Comparison of ENCODE assay signal across 19 cellular contexts in the genomic region with DNA sequence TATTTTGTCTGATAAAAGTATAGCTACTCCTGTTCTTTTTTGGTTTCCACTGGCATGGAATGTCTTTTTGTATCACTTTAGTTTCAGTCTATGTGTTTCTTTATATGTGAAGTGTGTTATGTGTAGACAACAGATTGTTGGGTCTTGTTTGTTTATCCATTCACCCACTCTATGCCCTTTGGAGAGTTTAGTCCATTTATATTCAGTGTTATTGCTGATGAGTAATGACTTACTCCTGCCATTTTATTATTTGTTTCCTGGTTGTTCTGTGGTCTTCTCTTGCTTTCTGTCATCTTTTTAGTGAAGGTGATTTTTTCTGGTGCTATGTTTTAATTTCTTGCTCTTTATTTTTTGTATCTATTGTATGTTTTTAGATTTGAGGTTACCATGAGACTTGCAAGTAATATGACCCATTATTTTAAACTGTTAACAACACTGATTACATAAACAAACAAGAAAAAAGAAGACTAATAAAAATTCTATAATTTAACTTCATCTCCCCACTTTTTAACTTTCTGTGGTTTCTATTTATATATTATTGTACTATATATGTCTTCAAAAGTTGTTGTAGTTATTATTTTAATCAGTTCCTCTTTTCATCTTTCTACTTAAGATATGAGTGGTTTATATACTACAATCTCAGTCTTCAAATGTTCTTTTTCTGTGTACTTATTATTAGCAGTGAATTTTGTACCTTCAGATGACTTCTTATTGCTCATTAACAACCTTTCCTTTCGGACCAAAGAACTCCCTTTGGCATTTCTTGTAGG.
A peak's percentile ranks its signal among the peaks of the same experiment; 100 is the strongest.
DNase-seq lines count a peak whose midpoint lies in the region; ATAC-seq and TF ChIP-seq lines count a peak whose summit lies in the region.
"Had no signal": no experiment of that assay in that cellular context is flagged by ENCODE, and none has a peak within 500 bp of the region (broad histone marks: within the 10 kb centered on the region; RNA-seq: fewer than 3 reads in every experiment).

No MANE protein-coding gene starts in this region.

- no peak for ATAC-seq in activated T-cell treated with anti-CD3 and anti-CD28 coated beads, Interleukin-2, amount 50 U/mL, for 72 hours (replicated peaks in 1 of 2)
- ATAC-seq in GM21786 (IDR thresholded peaks at IDR 0.05; ENCODE audit: unreplicated experiment) = peak; percentile 68
- peak; percentile 44 for ATAC-seq in HG03439 (IDR thresholded peaks at IDR 0.05; ENCODE audit: unreplicated experiment)
- no peak for ATAC-seq in gastrocnemius medialis
- ATAC-seq in aorta (ENCODE audit: low FRiP score) = no peak
- ATAC-seq: activated T-cell treated with anti-CD3 and anti-CD28 coated beads, Interleukin-2, amount 50 U/mL, for 4 hours; heart left ventricle; left cardiac atrium had no signal

- TF ChIP-seq CTCF in gastrocnemius medialis (IDR thresholded peaks at IDR 0.05 in 4 of 5, conservative IDR thresholded peaks at IDR 0.05 in 1 of 5) = no peak

- no peaks in the 10 kb centered on the region for H3K9me3 Mint-ChIP-seq in activated T-cell treated with anti-CD3 and anti-CD28 coated beads, Interleukin-2, amount 50 U/mL, for 72 hours
- H3K9me3 Mint-ChIP-seq in activated naive CD8-positive, alpha-beta T cell treated with anti-CD3 and anti-CD28 coated beads for 36 hours = no peaks in the 10 kb centered on the region
- H3K9me3 Mint-ChIP-seq: activated CD4-positive, alpha-beta T cell treated with anti-CD3 and anti-CD28 coated beads, Interleukin-2, amount 10 ng/mL, durations not matched to agents 7 days and 5 days; activated T-cell treated with anti-CD3 and anti-CD28 coated beads, Interleukin-2, amount 50 U/mL, for 4 hours had no signal

- no peak for DNase-seq in activated T-cell treated with anti-CD3 and anti-CD28 coated beads, Interleukin-2, amount 50 U/mL, for 72 hours
- DNase-seq in activated T-cell treated with anti-CD3 and anti-CD28 coated beads, Interleukin-2, amount 50 U/mL, for 48 hours = no peak
- DNase-seq in gastrocnemius medialis (no peak), HK-2 (ENCODE audit: unreplicated experiment) (no peak), aorta (no peak)
- no peak for DNase-seq in activated naive CD8-positive, alpha-beta T cell treated with anti-CD3 and anti-CD28 coated beads for 36 hours
- DNase-seq: activated CD4-positive, alpha-beta T cell treated with anti-CD3 and anti-CD28 coated beads, Interleukin-2, amount 10 ng/mL, durations not matched to agents 7 days and 5 days; activated T-cell treated with anti-CD3 and anti-CD28 coated beads, Interleukin-2, amount 50 U/mL, for 4 hours; amniotic stem cell; CD4-positive, alpha-beta memory T cell; heart left ventricle; left cardiac atrium; NCI-H1105 treated with DMSO at 0.1 percent for 48 hours; NCI-H510A had no signal

- no peak for TF ChIP-seq POLR2A in gastrocnemius medialis (IDR thresholded peaks at IDR 0.05)

- H3K9me3 ChIP-seq in gastrocnemius medialis (no peaks in the 10 kb centered on the region), aorta (ENCODE audit: control insufficient read depth, low read length) (no peaks in the 10 kb centered on the region)
- H3K9me3 ChIP-seq: heart left ventricle, thoracic aorta had no signal

- H3K4me3 ChIP-seq in gastrocnemius medialis = no peak overlapping the region
- no peak overlapping the region for H3K4me3 ChIP-seq in aorta (ENCODE audit: low read length in 2 of 2)
- H3K4me3 ChIP-seq: heart left ventricle, thoracic aorta had no signal

- peak overlapping the region; percentile 43 for H3K27ac Mint-ChIP-seq in activated T-cell treated with anti-CD3 and anti-CD28 coated beads, Interleukin-2, amount 50 U/mL, for 72 hours
- H3K27ac Mint-ChIP-seq in activated naive CD8-positive, alpha-beta T cell treated with anti-CD3 and anti-CD28 coated beads for 36 hours = no peak overlapping the region
- H3K27ac Mint-ChIP-seq: activated CD4-positive, alpha-beta T cell treated with anti-CD3 and anti-CD28 coated beads, Interleukin-2, amount 10 ng/mL, durations not matched to agents 7 days and 5 days; CD4-positive, alpha-beta memory T cell had no signal

- no peaks in the 10 kb centered on the region for H3K4me1 Mint-ChIP-seq in activated T-cell treated with anti-CD3 and anti-CD28 coated beads, Interleukin-2, amount 50 U/mL, for 72 hours (ENCODE audit: low read depth)
- H3K4me1 Mint-ChIP-seq in activated naive CD8-positive, alpha-beta T cell treated with anti-CD3 and anti-CD28 coated beads for 36 hours = no peaks in the 10 kb centered on the region
- H3K4me1 Mint-ChIP-seq: activated CD4-positive, alpha-beta T cell treated with anti-CD3 and anti-CD28 coated beads, Interleukin-2, amount 10 ng/mL, durations not matched to agents 7 days and 5 days had no signal

- H3K27me3 Mint-ChIP-seq in activated T-cell treated with anti-CD3 and anti-CD28 coated beads, Interleukin-2, amount 50 U/mL, for 72 hours (ENCODE audit: low read depth) = no peaks in the 10 kb centered on the region
- no peaks in the 10 kb centered on the region for H3K27me3 Mint-ChIP-seq in activated naive CD8-positive, alpha-beta T cell treated with anti-CD3 and anti-CD28 coated beads for 36 hours
- H3K27me3 Mint-ChIP-seq: activated CD4-positive, alpha-beta T cell treated with anti-CD3 and anti-CD28 coated beads, Interleukin-2, amount 10 ng/mL, durations not matched to agents 7 days and 5 days; CD4-positive, alpha-beta memory T cell had no signal

- in situ Hi-C loops in gastrocnemius medialis (cut with MboI; ENCODE audit: low sequenced_read_pairs in 4 of 4) = no loop called here

- no peaks in the 10 kb centered on the region for H3K36me3 Mint-ChIP-seq in activated T-cell treated with anti-CD3 and anti-CD28 coated beads, Interleukin-2, amount 50 U/mL, for 72 hours (ENCODE audit: insufficient read depth in 2 of 2)
- H3K36me3 Mint-ChIP-seq in activated naive CD8-positive, alpha-beta T cell treated with anti-CD3 and anti-CD28 coated beads for 36 hours = peaks cover 6% of the 10 kb centered on the region

- H3K4me3 Mint-ChIP-seq in activated T-cell treated with anti-CD3 and anti-CD28 coated beads, Interleukin-2, amount 50 U/mL, for 72 hours = no peak overlapping the region
- no peak overlapping the region for H3K4me3 Mint-ChIP-seq in activated naive CD8-positive, alpha-beta T cell treated with anti-CD3 and anti-CD28 coated beads for 36 hours
- H3K4me3 Mint-ChIP-seq: activated CD4-positive, alpha-beta T cell treated with anti-CD3 and anti-CD28 coated beads, Interleukin-2, amount 10 ng/mL, durations not matched to agents 7 days and 5 days; activated T-cell treated with anti-CD3 and anti-CD28 coated beads, Interleukin-2, amount 50 U/mL, for 4 hours; CD4-positive, alpha-beta memory T cell had no signal

- no peaks in the 10 kb centered on the region for H3K27me3 ChIP-seq in gastrocnemius medialis
- no peaks in the 10 kb centered on the region for H3K27me3 ChIP-seq in aorta (ENCODE audit: control insufficient read depth in 1 of 2, insufficient read depth in 2 of 2, low read length in 1 of 2)
- H3K27me3 ChIP-seq: heart left ventricle had no signal

- WGBS in aorta, 2 donors = 94 to 97% methylated on average over 1 of the region's 1 CpG

- H3K4me1 ChIP-seq in gastrocnemius medialis (no peaks in the 10 kb centered on the region), aorta (ENCODE audit: control insufficient read depth in 1 of 2, insufficient read depth in 2 of 2, low read length in 2 of 2) (no peaks in the 10 kb centered on the region)
- H3K4me1 ChIP-seq: heart left ventricle, parathyroid adenoma had no signal

- intact Hi-C loops in gastrocnemius medialis (cut with DNase I; ENCODE audit: low total_unique reads) (no loop called here), aorta (cut with DNase I) (no loop called here)

- no peak overlapping the region for H3K27ac ChIP-seq in gastrocnemius medialis
- no peak overlapping the region for H3K27ac ChIP-seq in aorta (ENCODE audit: low read depth in 1 of 2, low read length in 2 of 2)
- H3K27ac ChIP-seq: epithelial cell of prostate, heart left ventricle, parathyroid adenoma, thoracic aorta had no signal

- no peaks in the 10 kb centered on the region for H3K36me3 ChIP-seq in gastrocnemius medialis
- no peaks in the 10 kb centered on the region for H3K36me3 ChIP-seq in aorta (ENCODE audit: control insufficient read depth in 1 of 2, insufficient read depth in 2 of 2, low read length in 1 of 2)
- H3K36me3 ChIP-seq: heart left ventricle, thoracic aorta had no signal

Comparison
In these comparisons a context has a peak if more than half of its experiments do, and no peak if none do; other contexts are left out.
1. ATAC-seq: peak in GM21786 (single experiment) and HG03439 (single experiment); none in activated T-cell treated with anti-CD3 and anti-CD28 coated beads, Interleukin-2, amount 50 U/mL, for 72 hours (0 of 2), gastrocnemius medialis (0 of 2) and aorta (single experiment).